ENCODE assay signal across 25 cellular contexts in the genomic region with DNA sequence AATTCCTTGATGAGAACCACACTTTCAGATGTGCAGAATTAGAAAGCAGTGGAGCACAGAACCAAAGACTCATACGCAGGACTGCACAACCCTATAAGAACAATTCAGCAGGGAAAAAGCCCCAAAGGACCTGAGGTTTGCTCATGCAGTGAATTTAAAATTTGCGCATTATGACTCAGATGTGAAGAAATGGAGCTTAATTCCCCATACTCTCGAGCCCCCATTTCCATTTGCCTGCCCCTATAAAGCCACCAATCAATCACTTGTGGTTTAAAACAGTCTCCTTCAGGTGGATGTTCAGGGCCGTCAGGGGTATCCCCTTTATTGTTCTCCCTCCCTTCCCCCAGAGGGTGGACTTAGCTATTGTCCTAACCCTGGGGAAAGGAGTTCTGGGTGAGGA.
"Had no signal": no experiment of that assay in that cellular context is flagged by ENCODE, and none has a peak within 500 bp of the region (broad histone marks: within the 10 kb centered on the region; RNA-seq: fewer than 3 reads in every experiment).

No MANE protein-coding gene starts in this region.

- DNase-seq: activated CD4-positive, alpha-beta memory T cell treated with anti-CD3 and anti-CD28 coated beads for 36 hours; activated CD4-positive, alpha-beta T cell treated with anti-CD3 and anti-CD28 coated beads, Interleukin-2, amount 10 ng/mL, durations not matched to agents 7 days and 5 days; activated CD4-positive, CD25-positive, alpha-beta regulatory T cell; activated gamma-delta T cell; activated naive CD4-positive, alpha-beta T cell treated with anti-CD3 and anti-CD28 coated beads for 36 hours; activated T-cell treated with anti-CD3 and anti-CD28 coated beads for 4 hours; activated T-cell treated with anti-CD3 and anti-CD28 coated beads, Interleukin-2, amount 50 U/mL, for 48 hours; amygdala; MG63; MV-4-11; NCI-H1105; NCI-H1436 treated with DMSO at 0.1 percent for 48 hours; NCI-H187; NCI-H2081 treated with DMSO at 0.1 percent for 48 hours; NCI-H446; NCI-H524 treated with DMSO at 0.1 percent for 48 hours; NCI-H774; OCI-M1; RPMI8226; T-helper 1 cell had no signal

- ATAC-seq: activated T-helper 17 cell treated with anti-CD3 and anti-CD28 coated beads, Interleukin-2, amount 50 U/mL, for 72 hours; Panc1; Right ventricle myocardium inferior had no signal

- H3K27me3 ChIP-seq: MG63 had no signal

- H3K27ac ChIP-seq: SK-N-MC, VCaP had no signal

- H3K4me3 ChIP-seq: MG63, SK-N-MC had no signal

- H3K36me3 ChIP-seq: MG63 had no signal

- H3K9me3 ChIP-seq: MG63 had no signal
